Comparison of ENCODE assay signal across 8 cellular contexts in genomic region chr16:3004781-3005284, GRCh38. TPM values are rescaled to one million over a fixed set of nuclear protein-coding genes. Genes with fewer than 3 reads are reported as not detected.
A peak's percentile ranks its signal among the peaks of the same experiment; 100 is the strongest.
DNase-seq lines count a peak whose midpoint lies in the region; ATAC-seq and TF ChIP-seq lines count a peak whose summit lies in the region.

No MANE protein-coding gene starts in this region.

- TF ChIP-seq CTCF in HFFc6 (IDR thresholded peaks at IDR 0.05), result no peak
- no peak for TF ChIP-seq CTCF in RWPE1 (conservative IDR thresholded peaks at IDR 0.05; ENCODE audit: low read depth)

- H3K4me1 ChIP-seq in BLaER1 treated with 17β-estradiol and CSF1 and Interleukin-3, amounts not matched to agents 10 nM and 100 nM, result peaks cover 35 to 59% (median 43%) of the 10 kb centered on the region in 10 experiments
- H3K4me1 ChIP-seq in mesenchymal stem cell (ENCODE audit: control insufficient read depth, insufficient read depth, low read depth, low read length), result peaks cover 15% of the 10 kb centered on the region

- CTCF ChIA-PET in RWPE1 (lab: Yijun Ruan, JAX), result interaction anchor here (1.7 kb wide), 1 partner anchor 9 kb away, joined by 6 read pairs; no protein-coding TSS in a partner anchor

- H2AK5ac ChIP-seq in mesenchymal stem cell (ENCODE audit: low read length, severe bottlenecking), result no peak overlapping the region

- H2AFZ ChIP-seq in mesenchymal stem cell (ENCODE audit: low read depth, low read length), result no peak overlapping the region

- no peaks in the 10 kb centered on the region for H3K36me3 ChIP-seq in BLaER1 treated with 17β-estradiol and CSF1 and Interleukin-3, amounts not matched to agents 10 nM and 100 nM
- H3K36me3 ChIP-seq in mesenchymal stem cell (ENCODE audit: control insufficient read depth in 1 of 2, insufficient read depth in 2 of 2, low read depth in 1 of 2, low read length in 2 of 2), result no peaks in the 10 kb centered on the region

- intact Hi-C loops in activated T-helper 2 cell treated with anti-CD3 and anti-CD28 coated beads, Interferon-gamma antibody, Interleukin-2, Interleukin-4, amounts not matched to agents 10 μg/mL and 5 μg/mL and 100 μg/mL, durations not matched to agents 14 hours and 24 hours and 36 hours (cut with micrococcal nuclease), result no loop called here
- intact Hi-C loops in head of caudate nucleus (cut with DNase I), result loop anchor here (2.0 kb wide), 1 partner anchor 18 kb away; the partner anchor contains the start of gene HCFC1R1

- peaks cover 3% of the 10 kb centered on the region; the same call in 1 of the 2 replicates for H3K27me3 Mint-ChIP-seq in HFFc6 (ENCODE audit: insufficient read depth)
- peaks cover 4% of the 10 kb centered on the region for H3K27me3 Mint-ChIP-seq in activated T-helper 2 cell treated with anti-CD3 and anti-CD28 coated beads, Interferon-gamma antibody, Interleukin-2, Interleukin-4, amounts not matched to agents 10 μg/mL and 5 μg/mL and 100 μg/mL, durations not matched to agents 14 hours and 24 hours and 36 hours (ENCODE audit: low read depth)

- no peaks in the 10 kb centered on the region for H3K9me3 Mint-ChIP-seq in HFFc6
- H3K9me3 Mint-ChIP-seq in activated T-helper 2 cell treated with anti-CD3 and anti-CD28 coated beads, Interferon-gamma antibody, Interleukin-2, Interleukin-4, amounts not matched to agents 10 μg/mL and 5 μg/mL and 100 μg/mL, durations not matched to agents 14 hours and 24 hours and 36 hours, result no peaks in the 10 kb centered on the region

- DNase-seq in HFFc6, result no peak
- no peak for DNase-seq in activated T-helper 2 cell treated with anti-CD3 and anti-CD28 coated beads, Interferon-gamma antibody, Interleukin-2, Interleukin-4, amounts not matched to agents 10 μg/mL and 5 μg/mL and 100 μg/mL, durations not matched to agents 14 hours and 24 hours and 36 hours (ENCODE audit: low spot score)
- DNase-seq in mesenchymal stem cell, result no peak
- DNase-seq in NCI-H524 treated with DMSO at 0.1 percent for 48 hours (lab: John Stamatoyannopoulos, UW), result no peak
- DNase-seq in head of caudate nucleus, result no peak
- no peak for DNase-seq in RWPE1 (ENCODE audit: low spot score)

- H3K4me3 Mint-ChIP-seq in HFFc6, result peak overlapping the region; percentile 71
- H3K4me3 Mint-ChIP-seq in activated T-helper 2 cell treated with anti-CD3 and anti-CD28 coated beads, Interferon-gamma antibody, Interleukin-2, Interleukin-4, amounts not matched to agents 10 μg/mL and 5 μg/mL and 100 μg/mL, durations not matched to agents 14 hours and 24 hours and 36 hours (ENCODE audit: low read depth), result peak overlapping the region; percentile 74

- no peak overlapping the region for H2BK15ac ChIP-seq in mesenchymal stem cell (ENCODE audit: low read depth, poor library complexity, severe bottlenecking)

- no peak overlapping the region for H4K91ac ChIP-seq in mesenchymal stem cell (ENCODE audit: low read length)

- H3K4ac ChIP-seq in mesenchymal stem cell (ENCODE audit: low read depth in 1 of 2, low read length in 2 of 2), result no peak overlapping the region

- H3K36me3 Mint-ChIP-seq in HFFc6 (ENCODE audit: low read depth), result no peaks in the 10 kb centered on the region
- H3K36me3 Mint-ChIP-seq in activated T-helper 2 cell treated with anti-CD3 and anti-CD28 coated beads, Interferon-gamma antibody, Interleukin-2, Interleukin-4, amounts not matched to agents 10 μg/mL and 5 μg/mL and 100 μg/mL, durations not matched to agents 14 hours and 24 hours and 36 hours (ENCODE audit: low read depth), result no peaks in the 10 kb centered on the region

- H3K79me1 ChIP-seq in mesenchymal stem cell (replicated peaks; ENCODE audit: low read length, poor library complexity, severe bottlenecking), result no peaks in the 10 kb centered on the region

- no peak overlapping the region for H3K23ac ChIP-seq in mesenchymal stem cell (ENCODE audit: low read length in 2 of 2)

- no peak overlapping the region for H3K27ac ChIP-seq in BLaER1 treated with 17β-estradiol and CSF1 and Interleukin-3, amounts not matched to agents 10 nM and 100 nM
- no peak overlapping the region for H3K27ac ChIP-seq in mesenchymal stem cell (ENCODE audit: low read length, poor library complexity, severe bottlenecking)
- H3K27ac ChIP-seq in RWPE1, result no peak overlapping the region

- peaks cover 44 to 98% (median 85%) of the 10 kb centered on the region in 11 experiments for H3K27me3 ChIP-seq in BLaER1 treated with 17β-estradiol and CSF1 and Interleukin-3, amounts not matched to agents 10 nM and 100 nM
- H3K27me3 ChIP-seq in mesenchymal stem cell (ENCODE audit: control insufficient read depth in 1 of 2, insufficient read depth in 1 of 2, low read length in 2 of 2), result peaks cover 61 to 66% of the 10 kb centered on the region in 2 experiments

- H3K9me3 ChIP-seq in BLaER1 treated with 17β-estradiol and CSF1 and Interleukin-3, amounts not matched to agents 10 nM and 100 nM (replicated peaks in 1 of 11), result no peaks in the 10 kb centered on the region
- H3K9me3 ChIP-seq in mesenchymal stem cell (ENCODE audit: control insufficient read depth, low read length), result no peaks in the 10 kb centered on the region

- H2BK120ac ChIP-seq in mesenchymal stem cell (ENCODE audit: low read depth, low read length), result no peak overlapping the region

- H3K9ac ChIP-seq in BLaER1 treated with 17β-estradiol and CSF1 and Interleukin-3, amounts not matched to agents 10 nM and 100 nM, result no peak overlapping the region
- no peak overlapping the region for H3K9ac ChIP-seq in mesenchymal stem cell (ENCODE audit: low read length)

- ATAC-seq in HG03025 (IDR thresholded peaks at IDR 0.05; ENCODE audit: low FRiP score, unreplicated experiment), result no peak

- H2BK5ac ChIP-seq in mesenchymal stem cell (ENCODE audit: low read depth, low read length, poor library complexity, severe bottlenecking), result no peak overlapping the region

- peak overlapping the region in 10 of 11 experiments; percentile 29 to 86 (median 52); a peak in 18 of 22 replicates for H3K4me2 ChIP-seq in BLaER1 treated with 17β-estradiol and CSF1 and Interleukin-3, amounts not matched to agents 10 nM and 100 nM
- peak overlapping the region; percentile 79 for H3K4me2 ChIP-seq in mesenchymal stem cell (ENCODE audit: low read length, poor library complexity, severe bottlenecking)

- POLR2A ChIA-PET in RWPE1 (lab: Yijun Ruan, JAX; ENCODE audit: low non-redundant PET), result interaction anchor here (2.1 to 3.1 kb wide), 2 partner anchors 17 to 23 kb away, joined by 6 to 48 read pairs; partner anchors contain the start of genes HCFC1R1, THOC6 and TNFRSF12A

- H3K4me1 Mint-ChIP-seq in HFFc6 (ENCODE audit: low read depth), result peaks cover 5% of the 10 kb centered on the region; the same call in 1 of the 2 replicates
- peaks cover 26% of the 10 kb centered on the region for H3K4me1 Mint-ChIP-seq in activated T-helper 2 cell treated with anti-CD3 and anti-CD28 coated beads, Interferon-gamma antibody, Interleukin-2, Interleukin-4, amounts not matched to agents 10 μg/mL and 5 μg/mL and 100 μg/mL, durations not matched to agents 14 hours and 24 hours and 36 hours (ENCODE audit: low read depth)

- H4K20me1 ChIP-seq in BLaER1 treated with 17β-estradiol and CSF1 and Interleukin-3, amounts not matched to agents 10 nM and 100 nM, result peaks cover 0 to 14% (median 0%) of the 10 kb centered on the region in 11 experiments; a peak in 4 of 22 replicates

- no peak overlapping the region for H3K18ac ChIP-seq in mesenchymal stem cell (ENCODE audit: low read depth in 1 of 2, low read length in 2 of 2)

- WGBS in mesenchymal stem cell, result 5% methylated on average over 23 of the region's 25 CpGs

- no peak overlapping the region for H4K8ac ChIP-seq in mesenchymal stem cell (ENCODE audit: low read length)

- H3K4me3 ChIP-seq in BLaER1 treated with 17β-estradiol and CSF1 and Interleukin-3, amounts not matched to agents 10 nM and 100 nM, result peak overlapping the region in 4 of 10 experiments; percentile 35 to 58 (median 41); a peak in 6 of 20 replicates
- no peak overlapping the region for H3K4me3 ChIP-seq in mesenchymal stem cell (ENCODE audit: insufficient read depth in 1 of 2, low read depth in 1 of 2, low read length in 2 of 2)

- no peak overlapping the region for H3K14ac ChIP-seq in mesenchymal stem cell (ENCODE audit: low read length in 2 of 2)

- H2BK12ac ChIP-seq in mesenchymal stem cell (ENCODE audit: low read length in 2 of 2), result no peak overlapping the region

- H3K27ac Mint-ChIP-seq in HFFc6, result no peak overlapping the region
- no peak overlapping the region for H3K27ac Mint-ChIP-seq in activated T-helper 2 cell treated with anti-CD3 and anti-CD28 coated beads, Interferon-gamma antibody, Interleukin-2, Interleukin-4, amounts not matched to agents 10 μg/mL and 5 μg/mL and 100 μg/mL, durations not matched to agents 14 hours and 24 hours and 36 hours

RNA-seq across cellular contexts. Expression of gene CLDN9, which starts 7.9 kb away (rescaled TPM):
- total RNA-seq in HFFc6 (2021; fragmentation: NEBNext Ultra II Directional; extraction: Animal tissue kit (Norgen Biotek cat#: 25700)), result not detected
- 0.11 and 0.14 TPM in 2 replicates for total RNA-seq in activated T-helper 2 cell treated with anti-CD3 and anti-CD28 coated beads, Interferon-gamma antibody, Interleukin-2, Interleukin-4, amounts not matched to agents 10 μg/mL and 5 μg/mL and 100 μg/mL, durations not matched to agents 14 hours and 24 hours and 36 hours
- not detected for polyA plus RNA-seq in mesenchymal stem cell (2013, experiment 1 of 2)
- not detected for polyA plus RNA-seq in mesenchymal stem cell (2013, experiment 2 of 2)

RNA-seq across cellular contexts. Expression of gene CLDN6, which starts 13.2 kb away (rescaled TPM):
- under 1 TPM in 1 of 6 experiments, not detected in 5; 0.21 TPM for total RNA-seq in HFFc6 (2021; fragmentation: NEBNext Ultra II Directional; extraction: Animal tissue kit (Norgen Biotek cat#: 25700))
- not detected in 2 replicates for total RNA-seq in activated T-helper 2 cell treated with anti-CD3 and anti-CD28 coated beads, Interferon-gamma antibody, Interleukin-2, Interleukin-4, amounts not matched to agents 10 μg/mL and 5 μg/mL and 100 μg/mL, durations not matched to agents 14 hours and 24 hours and 36 hours
- polyA plus RNA-seq in mesenchymal stem cell (2013, experiment 1 of 2), result 0.04 TPM
- polyA plus RNA-seq in mesenchymal stem cell (2013, experiment 2 of 2), result 0.14 TPM

RNA-seq across cellular contexts. Expression of gene TNFRSF12A, which starts 15.3 kb away (rescaled TPM):
- total RNA-seq in HFFc6 (2021; fragmentation: NEBNext Ultra II Directional; extraction: Animal tissue kit (Norgen Biotek cat#: 25700)), result 100 to 1,000 TPM; 392 to 451 (median 429) TPM
- 9.6 and 11.6 TPM in 2 replicates for total RNA-seq in activated T-helper 2 cell treated with anti-CD3 and anti-CD28 coated beads, Interferon-gamma antibody, Interleukin-2, Interleukin-4, amounts not matched to agents 10 μg/mL and 5 μg/mL and 100 μg/mL, durations not matched to agents 14 hours and 24 hours and 36 hours
- polyA plus RNA-seq in mesenchymal stem cell (2013, experiment 1 of 2), result 95.1 TPM
- 95.0 TPM for polyA plus RNA-seq in mesenchymal stem cell (2013, experiment 2 of 2)

RNA-seq across cellular contexts. Expression of gene HCFC1R1, which starts 18.9 kb away (rescaled TPM):
- total RNA-seq in HFFc6 (2021; fragmentation: NEBNext Ultra II Directional; extraction: Animal tissue kit (Norgen Biotek cat#: 25700)), result 10 to 100 TPM; 54.6 to 90.3 (median 83.2) TPM
- total RNA-seq in activated T-helper 2 cell treated with anti-CD3 and anti-CD28 coated beads, Interferon-gamma antibody, Interleukin-2, Interleukin-4, amounts not matched to agents 10 μg/mL and 5 μg/mL and 100 μg/mL, durations not matched to agents 14 hours and 24 hours and 36 hours, result 29.9 and 30.3 TPM in 2 replicates
- polyA plus RNA-seq in mesenchymal stem cell (2013, experiment 1 of 2), result 159 TPM
- polyA plus RNA-seq in mesenchymal stem cell (2013, experiment 2 of 2), result 165 TPM

RNA-seq across cellular contexts. Expression of gene THOC6, which starts 19.0 kb away (rescaled TPM):
- total RNA-seq in HFFc6 (2021; fragmentation: NEBNext Ultra II Directional; extraction: Animal tissue kit (Norgen Biotek cat#: 25700)), result 10 to 100 TPM; 18.2 to 21.6 (median 19.9) TPM
- total RNA-seq in activated T-helper 2 cell treated with anti-CD3 and anti-CD28 coated beads, Interferon-gamma antibody, Interleukin-2, Interleukin-4, amounts not matched to agents 10 μg/mL and 5 μg/mL and 100 μg/mL, durations not matched to agents 14 hours and 24 hours and 36 hours, result 59.0 and 59.1 TPM in 2 replicates
- polyA plus RNA-seq in mesenchymal stem cell (2013, experiment 1 of 2), result 11.3 TPM
- polyA plus RNA-seq in mesenchymal stem cell (2013, experiment 2 of 2), result 11.1 TPM

Comparison
In these comparisons a context has a peak if more than half of its experiments do, and no peak if none do; other contexts are left out.
1. RNA of gene TNFRSF12A, which starts 15.3 kb away (total RNA-seq): 392 to 451 TPM in HFFc6; 9.6 to 11.6 TPM in activated T-helper 2 cell treated with anti-CD3 and anti-CD28 coated beads, Interferon-gamma antibody, Interleukin-2, Interleukin-4, amounts not matched to agents 10 μg/mL and 5 μg/mL and 100 μg/mL, durations not matched to agents 14 hours and 24 hours and 36 hours; every median in the first group is over 10 times any median in the second.